In the genomic region with DNA sequence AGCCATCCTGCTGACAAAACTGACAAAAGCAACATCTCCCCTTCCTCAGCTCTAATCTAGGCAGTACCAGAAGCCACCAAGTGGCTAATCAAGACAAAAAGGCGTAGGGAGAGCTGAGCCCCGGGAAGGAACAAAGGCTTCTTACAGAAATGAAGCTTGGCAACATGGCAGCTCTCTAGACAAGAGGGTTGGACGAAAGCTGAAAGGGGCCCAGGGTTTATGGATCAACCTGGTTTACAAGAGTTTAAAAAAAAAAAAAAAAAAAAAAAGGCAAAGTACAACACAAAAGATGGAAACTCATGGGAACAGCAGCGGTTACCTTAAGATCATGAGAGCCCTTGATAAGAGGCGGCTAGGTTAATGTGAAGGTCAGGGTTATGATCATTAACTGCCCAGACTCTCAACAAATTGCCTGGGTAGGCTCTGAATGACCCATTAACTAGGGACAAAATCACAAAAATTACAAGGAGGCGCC, we compare ENCODE assay signal across 21 cellular contexts. TPM values are rescaled to one million over a fixed set of nuclear protein-coding genes. Genes with fewer than 3 reads are reported as not detected.
A peak's percentile ranks its signal among the peaks of the same experiment; 100 is the strongest.
DNase-seq lines count a peak whose midpoint lies in the region; FAIRE-seq and TF ChIP-seq lines count a peak whose summit lies in the region.
"Had no signal": no experiment of that assay in that cellular context is flagged by ENCODE, and none has a peak within 500 bp of the region (broad histone marks: within the 10 kb centered on the region; RNA-seq: fewer than 3 reads in every experiment).

No MANE protein-coding gene starts in this region.

- no peak for TF ChIP-seq EP300 in H1 (IDR thresholded peaks at IDR 0.05; ENCODE audit: borderline replicate concordance in 1 of 2, low read depth in 2 of 2, low read length in 2 of 2)

- H3K4me1 ChIP-seq in H1 (replicated peaks in 1 of 4; ENCODE audit: control insufficient read depth in 3 of 4, insufficient read depth in 4 of 4, low read length in 3 of 4) (peaks cover 2 to 8% (median 4%) of the 10 kb centered on the region in 4 experiments; a peak in 3 of 7 replicates), trophoblast cell (ENCODE audit: control insufficient read depth in 1 of 2, insufficient read depth in 2 of 2, low read length in 2 of 2) (peaks cover 0 to 18% of the 10 kb centered on the region in 2 experiments)
- peaks cover 40% of the 10 kb centered on the region for H3K4me1 ChIP-seq in CD4-positive, alpha-beta memory T cell (ENCODE audit: insufficient read depth, low read length)

- intact Hi-C loops in Calu3 (cut with micrococcal nuclease; ENCODE audit: unreplicated experiment), result no loop called here
- intact Hi-C loops in CD4-positive, alpha-beta memory T cell (cut with micrococcal nuclease), result no loop called here

- H3K27me3 ChIP-seq in H1 (replicated peaks in 1 of 4; ENCODE audit: control insufficient read depth in 3 of 4, extremely low read depth in 1 of 4, insufficient read depth in 3 of 4, low read length in 3 of 4) (no peaks in the 10 kb centered on the region), trophoblast cell (ENCODE audit: insufficient read depth, low read length) (no peaks in the 10 kb centered on the region)
- no peaks in the 10 kb centered on the region for H3K27me3 ChIP-seq in CD4-positive, alpha-beta memory T cell (ENCODE audit: insufficient read depth, low read length)
- H3K27me3 ChIP-seq: brain microvascular endothelial cell had no signal

- H3K4me3 Mint-ChIP-seq in Calu3 (ENCODE audit: low read depth, unreplicated experiment), result peak overlapping the region; percentile 65
- no peak overlapping the region for H3K4me3 Mint-ChIP-seq in activated naive CD8-positive, alpha-beta T cell treated with anti-CD3 and anti-CD28 coated beads for 36 hours
- no peak overlapping the region for H3K4me3 Mint-ChIP-seq in CD4-positive, alpha-beta memory T cell
- H3K4me3 Mint-ChIP-seq: activated T-helper 1 cell treated with anti-CD3 and anti-CD28 coated beads, Interleukin-12 subunit alpha, Interleukin-12 subunit beta, Interleukin-2, Interleukin-4 antibody, amounts not matched to agents 30 ng/mL and 10 ng/mL and 1 ng/mL, durations not matched to agents 14 hours and 24 hours and 36 hours had no signal

- H3K18ac ChIP-seq in H1 (ENCODE audit: extremely low read depth, low read length) (peak overlapping the region; percentile 32; the same call in 1 of the 2 replicates), trophoblast cell (ENCODE audit: low read length) (no peak overlapping the region)

- WGBS in H1 (ENCODE audit: extremely low coverage in 1 of 2, insufficient coverage in 1 of 2, insufficient read length in 1 of 2, insufficient replicate concordance in 2 of 2, low coverage in 1 of 2, low lambda C conversion rate in 2 of 2, missing lambda C conversion rate in 1 of 2), 2 experiments, result 96% methylated on average over 6 of the region's 6 CpGs; no CpG with 5 or more reads in 1 of the 2 experiments
- WGBS in trophoblast cell (ENCODE audit: extremely low coverage, insufficient coverage, insufficient read length), result no CpG with 5 or more reads among the region's 6 CpGs

- no peak for DNase-seq in Calu3
- DNase-seq in NCI-H2227 (lab: John Stamatoyannopoulos, UW; ENCODE audit: unreplicated experiment), result peak; percentile 53
- no peak for DNase-seq in H1 (ENCODE audit: low read depth in 1 of 2, low spot score in 2 of 2)
- no peak for DNase-seq in trophoblast cell
- DNase-seq in activated effector memory CD4-positive, alpha-beta T cell treated with Interleukin-2 at 50 U/mL for 16 hours, result no peak
- DNase-seq in activated CD4-positive, alpha-beta T cell treated with anti-CD3 and anti-CD28 coated beads for 4 hours, result no peak
- no peak for DNase-seq in activated naive CD8-positive, alpha-beta T cell treated with anti-CD3 and anti-CD28 coated beads for 36 hours
- no peak for DNase-seq in CD4-positive, alpha-beta memory T cell
- DNase-seq: brain microvascular endothelial cell; dermis blood vessel endothelial cell; kidney glomerular epithelial cell; NCI-H1105 treated with DMSO at 0.1 percent for 48 hours; NCI-H2171; occipital lobe; OCI-M1; SHP77; stimulated activated naive CD4-positive, alpha-beta T cell treated with Interleukin-2 at 50 U/mL for 16 hours had no signal

- H2BK20ac ChIP-seq in H1 (ENCODE audit: low read length), result no peak overlapping the region

- no peak for TF ChIP-seq POLR2A in H1 (IDR thresholded peaks at IDR 0.05; ENCODE audit: control extremely low read depth in 1 of 2, low read depth in 2 of 2, low read length in 2 of 2)

- H4K5ac ChIP-seq in H1 (ENCODE audit: insufficient read length, low read depth, low read length), result no peak overlapping the region

- H4K12ac ChIP-seq in trophoblast cell (ENCODE audit: low read depth, low read length), result no peak overlapping the region

- H3K23me2 ChIP-seq in H1 (ENCODE audit: low read depth, low read length), result no peaks in the 10 kb centered on the region

- POLR2A ChIA-PET in H1 (lab: Charles Lee; ENCODE audit: partially characterized antibody), result interaction anchor here (0.7 to 13.8 kb wide), 5 partner anchors 9 to 70 kb away, joined by 3 to 209 read pairs (median 4); a partner anchor contains a TSS
- POLR2A ChIA-PET in CD4-positive, alpha-beta memory T cell (lab: Charles Lee; ENCODE audit: partially characterized antibody), result interaction anchor here (0.7 to 10.2 kb wide), 2 partner anchors 11 to 182 kb away, joined by 3 to 307 read pairs; a partner anchor contains a TSS

- H3K23ac ChIP-seq in H1 (ENCODE audit: insufficient read length) (no peak overlapping the region), trophoblast cell (ENCODE audit: low read length) (no peak overlapping the region)

- peaks cover 11 to 91% of the 10 kb centered on the region in 2 experiments for H3K79me2 ChIP-seq in H1 (ENCODE audit: control insufficient read depth in 1 of 2, insufficient read depth in 2 of 2, low read length in 2 of 2)
- H3K79me2 ChIP-seq in trophoblast cell (ENCODE audit: control insufficient read depth, insufficient read depth, low read length, poor library complexity), result peaks cover 5% of the 10 kb centered on the region

- peaks cover 18% of the 10 kb centered on the region in 2 experiments for H4K20me1 ChIP-seq in H1 (replicated peaks in 1 of 2; ENCODE audit: control insufficient read depth in 1 of 2, insufficient read depth in 2 of 2, low read length in 2 of 2)

- H3K27ac ChIP-seq in H1 (ENCODE audit: low read depth, low read length) (no peak overlapping the region), trophoblast cell (ENCODE audit: low read depth, low read length) (no peak overlapping the region)
- H3K27ac ChIP-seq in CD4-positive, alpha-beta memory T cell (ENCODE audit: low read depth, low read length), result no peak overlapping the region
- H3K27ac ChIP-seq: brain microvascular endothelial cell had no signal

- H2BK5ac ChIP-seq in H1 (ENCODE audit: low read depth, low read length) (no peak overlapping the region; the same call in 1 of the 2 replicates), trophoblast cell (ENCODE audit: low read depth, low read length, poor library complexity) (no peak overlapping the region)

- peaks cover 0 to 10% (median under 1%) of the 10 kb centered on the region in 4 experiments; a peak in 3 of 8 replicates for H3K36me3 ChIP-seq in H1 (ENCODE audit: control insufficient read depth in 2 of 4, insufficient read depth in 4 of 4, low read length in 3 of 4)
- peaks cover 6 to 14% of the 10 kb centered on the region in 2 experiments for H3K36me3 ChIP-seq in trophoblast cell (ENCODE audit: control insufficient read depth in 1 of 2, insufficient read depth in 2 of 2, low read length in 2 of 2)
- peaks cover 10% of the 10 kb centered on the region for H3K36me3 ChIP-seq in CD4-positive, alpha-beta memory T cell (ENCODE audit: insufficient read depth, low read length)

- H3K4me1 Mint-ChIP-seq in Calu3 (ENCODE audit: low read depth, unreplicated experiment), result peaks cover 61% of the 10 kb centered on the region
- H3K4me1 Mint-ChIP-seq in activated naive CD8-positive, alpha-beta T cell treated with anti-CD3 and anti-CD28 coated beads for 36 hours, result peaks cover 54% of the 10 kb centered on the region
- peaks cover 31 to 72% (median 50%) of the 10 kb centered on the region in 4 donors for H3K4me1 Mint-ChIP-seq in CD4-positive, alpha-beta memory T cell

- H4K8ac ChIP-seq in H1 (ENCODE audit: extremely low read depth, insufficient read depth, low read length), result no peak overlapping the region
- H4K8ac ChIP-seq in trophoblast cell (ENCODE audit: low read depth, low read length), result no peak overlapping the region

- peaks cover 62% of the 10 kb centered on the region for H3K36me3 Mint-ChIP-seq in Calu3 (ENCODE audit: insufficient read depth, unreplicated experiment)
- peaks cover 19% of the 10 kb centered on the region for H3K36me3 Mint-ChIP-seq in activated naive CD8-positive, alpha-beta T cell treated with anti-CD3 and anti-CD28 coated beads for 36 hours
- peaks cover 10 to 24% of the 10 kb centered on the region in 2 donors for H3K36me3 Mint-ChIP-seq in CD4-positive, alpha-beta memory T cell

- H2AFZ ChIP-seq in H1 (ENCODE audit: low read length) (no peak overlapping the region), trophoblast cell (ENCODE audit: insufficient read depth, low read length, poor library complexity) (no peak overlapping the region)

- H2BK120ac ChIP-seq in H1 (replicated peaks; ENCODE audit: low read depth, low read length) (no peak overlapping the region), trophoblast cell (ENCODE audit: insufficient read depth, low read length, poor library complexity) (no peak overlapping the region)

- H3K4me2 ChIP-seq in H1 (ENCODE audit: insufficient read depth in 1 of 2, low read depth in 2 of 2, low read length in 2 of 2), result no peak overlapping the region
- H3K4me2 ChIP-seq in trophoblast cell (ENCODE audit: low read length), result no peak overlapping the region

- H3K56ac ChIP-seq in H1 (replicated peaks; ENCODE audit: insufficient read length, low read depth, low read length), result no peak overlapping the region

- H3K79me1 ChIP-seq in H1 (ENCODE audit: low read depth, low read length), result peaks cover 27% of the 10 kb centered on the region
- peaks cover 2% of the 10 kb centered on the region for H3K79me1 ChIP-seq in trophoblast cell (ENCODE audit: low read length)

- BruUV-seq in Calu3 (replicated peaks; lab: Mats Ljungman, UMichigan), result no TSS peak

- peak overlapping the region; percentile 95 for H3K27ac Mint-ChIP-seq in Calu3 (ENCODE audit: unreplicated experiment)
- H3K27ac Mint-ChIP-seq in activated naive CD8-positive, alpha-beta T cell treated with anti-CD3 and anti-CD28 coated beads for 36 hours, result no peak overlapping the region
- H3K27ac Mint-ChIP-seq in CD4-positive, alpha-beta memory T cell, result no peak overlapping the region

- FAIRE-seq in H1 (lab: Jason Lieb, UNC), result no peak
- FAIRE-seq: D721Med, frontal cortex, HTR-8/SVneo had no signal

- 0 out of 4 replicates have a peak, but pooled peaks of 1 of the 2 experiments have one; percentile 2 for TF ChIP-seq RAD21 in H1 (IDR thresholded peaks at IDR 0.05 in 1 of 2, conservative IDR thresholded peaks at IDR 0.05 in 1 of 2; ENCODE audit: low read depth in 2 of 2, low read length in 2 of 2)

- H3K4me3 ChIP-seq in H1 (ENCODE audit: extremely low read depth in 1 of 4, insufficient read depth in 2 of 4, low read depth in 3 of 4, low read length in 4 of 4) (no peak overlapping the region), trophoblast cell (ENCODE audit: low read depth, low read length) (no peak overlapping the region)
- H3K4me3 ChIP-seq in CD4-positive, alpha-beta memory T cell (ENCODE audit: low read length in 2 of 2), result no peak overlapping the region

- no peak overlapping the region for H2AK5ac ChIP-seq in H1 (ENCODE audit: low read depth, low read length)
- no peak overlapping the region for H2AK5ac ChIP-seq in trophoblast cell (ENCODE audit: low read length)

- H4K91ac ChIP-seq in H1 (replicated peaks; ENCODE audit: insufficient read length, low read length), result no peak overlapping the region
- no peak overlapping the region for H4K91ac ChIP-seq in trophoblast cell (ENCODE audit: low read depth, low read length)

- H2BK15ac ChIP-seq in H1 (ENCODE audit: low read length), result no peak overlapping the region

- H3K4ac ChIP-seq in H1 (replicated peaks; ENCODE audit: insufficient read length, low read depth, low read length), result no peak overlapping the region
- H3K4ac ChIP-seq in trophoblast cell (ENCODE audit: low read depth, low read length), result no peak overlapping the region

- CTCF ChIA-PET in Calu3 (lab: Charles Lee), result interaction anchor here (0.6 to 0.7 kb wide), 4 partner anchors 20 to 82 kb away, joined by 3 to 5 read pairs (median 4); a partner anchor contains a TSS
- CTCF ChIA-PET in H1 (lab: Charles Lee; ENCODE audit: partially characterized antibody), result interaction anchor here (0.9 to 2.2 kb wide), 7 partner anchors 8 to 64 kb away, joined by 3 to 12 read pairs (median 7); no protein-coding TSS in a partner anchor
- CTCF ChIA-PET in CD4-positive, alpha-beta memory T cell (lab: Charles Lee; ENCODE audit: partially characterized antibody), result interaction anchor here (1.2 to 2.8 kb wide), 4 partner anchors 20 to 87 kb away, joined by 3 to 11 read pairs (median 4); no protein-coding TSS in a partner anchor

- no peak overlapping the region for H3K14ac ChIP-seq in H1 (ENCODE audit: insufficient read length)
- no peak overlapping the region for H3K14ac ChIP-seq in trophoblast cell (ENCODE audit: low read length)

- no peak for TF ChIP-seq CTCF in Calu3 (IDR thresholded peaks at IDR 0.05; ENCODE audit: unreplicated experiment)
- no peak; a peak in 1 of 4 replicates for TF ChIP-seq CTCF in H1 (IDR thresholded peaks at IDR 0.05; ENCODE audit: control extremely low read depth in 1 of 3, insufficient read depth in 1 of 3, low read depth in 1 of 3, low read length in 3 of 3)

- H3K9me3 Mint-ChIP-seq in Calu3 (ENCODE audit: low read depth, unreplicated experiment), result no peaks in the 10 kb centered on the region
- H3K9me3 Mint-ChIP-seq in activated naive CD8-positive, alpha-beta T cell treated with anti-CD3 and anti-CD28 coated beads for 36 hours, result no peaks in the 10 kb centered on the region
- no peaks in the 10 kb centered on the region for H3K9me3 Mint-ChIP-seq in CD4-positive, alpha-beta memory T cell
- H3K9me3 Mint-ChIP-seq: activated T-helper 1 cell treated with anti-CD3 and anti-CD28 coated beads, Interleukin-12 subunit alpha, Interleukin-12 subunit beta, Interleukin-2, Interleukin-4 antibody, amounts not matched to agents 30 ng/mL and 10 ng/mL and 1 ng/mL, durations not matched to agents 14 hours and 24 hours and 36 hours had no signal

- H2BK12ac ChIP-seq in H1 (ENCODE audit: low read depth, low read length), result no peak overlapping the region
- no peak overlapping the region for H2BK12ac ChIP-seq in trophoblast cell (ENCODE audit: low read length)

- H3K9me3 ChIP-seq in H1 (ENCODE audit: insufficient read depth in 2 of 2, low read depth in 1 of 2, low read length in 1 of 2) (no peaks in the 10 kb centered on the region), trophoblast cell (ENCODE audit: insufficient read depth, low read depth, low read length) (no peaks in the 10 kb centered on the region)
- H3K9me3 ChIP-seq in CD4-positive, alpha-beta memory T cell (ENCODE audit: control insufficient read depth in 1 of 2, low read length in 2 of 2), result no peaks in the 10 kb centered on the region

- H3K27me3 Mint-ChIP-seq in Calu3 (ENCODE audit: unreplicated experiment), result no peaks in the 10 kb centered on the region
- H3K27me3 Mint-ChIP-seq in activated naive CD8-positive, alpha-beta T cell treated with anti-CD3 and anti-CD28 coated beads for 36 hours, result no peaks in the 10 kb centered on the region
- H3K27me3 Mint-ChIP-seq in CD4-positive, alpha-beta memory T cell, result no peaks in the 10 kb centered on the region

- H3K9ac ChIP-seq in H1 (replicated peaks in 1 of 4; ENCODE audit: extremely low read depth in 1 of 4, low read depth in 3 of 4, low read length in 3 of 4) (peak overlapping the region in 1 of 4 experiments; percentile 23; a peak in 2 of 7 replicates), trophoblast cell (ENCODE audit: low read length) (peak overlapping the region; percentile 10)

RNA-seq across cellular contexts. Expression of a gene that starts 14.0 kb away (rescaled TPM):
- 73.0 and 85.2 TPM in 2 replicates for total RNA-seq in Calu3 (2022)
- total RNA-seq in H1 (2021; fragmentation: NEBNext Ultra II Directional; extraction: Animal tissue kit (Norgen Biotek cat#: 25700)), result 92.0 and 104 TPM in 2 replicates
- polyA plus RNA-seq in H1 (2011; rRNA removed), result 6.6 and 9.8 TPM in 2 replicates
- 8.5 TPM for polyA plus RNA-seq in H1 (2011; cell fraction: cytosol; rRNA removed)
- polyA plus RNA-seq in H1 (2011; cell fraction: nucleus; rRNA removed), result 22.5 TPM
- 35.8 to 57.1 TPM (median 46.0 TPM) in 4 replicates for polyA plus RNA-seq in H1 (2012, experiment 1 of 2)
- polyA plus RNA-seq in H1 (2012, experiment 2 of 2), result 21.2 TPM
- polyA plus RNA-seq in H1 (2013, experiment 1 of 2), result 34.8 TPM
- polyA plus RNA-seq in H1 (2013, experiment 2 of 2), result 33.0 TPM
- polyA minus RNA-seq in H1 (2011; rRNA and poly(A)+ RNA removed), result 17.8 and 22.5 TPM in 2 replicates
- 32.1 TPM for polyA minus RNA-seq in H1 (2011; cell fraction: cytosol; rRNA and poly(A)+ RNA removed)
- 20.7 TPM for polyA minus RNA-seq in H1 (2011; cell fraction: nucleus; rRNA and poly(A)+ RNA removed)
- polyA plus RNA-seq in trophoblast cell (2013), result 17.0 and 17.4 TPM in 2 replicates
- total RNA-seq in activated naive CD8-positive, alpha-beta T cell treated with anti-CD3 and anti-CD28 coated beads for 36 hours, result 100 to 1,000 TPM; 103 to 110 TPM
- total RNA-seq in CD4-positive, alpha-beta memory T cell, result 10 to 100 TPM; 74.8 to 75.7 TPM
- polyA plus RNA-seq in CD4-positive, alpha-beta memory T cell, result 1 to 10 TPM in 1 of 2 donors, under 1 TPM in 1; 0.33 to 3.4 TPM

RNA-seq across cellular contexts. Expression of a gene that starts 31.0 kb away (rescaled TPM):
- total RNA-seq in Calu3 (2022), result 169 and 174 TPM in 2 replicates
- total RNA-seq in H1 (2021; fragmentation: NEBNext Ultra II Directional; extraction: Animal tissue kit (Norgen Biotek cat#: 25700)), result 268 and 273 TPM in 2 replicates
- polyA plus RNA-seq in H1 (2011; rRNA removed), result 204 and 213 TPM in 2 replicates
- 282 TPM for polyA plus RNA-seq in H1 (2011; cell fraction: cytosol; rRNA removed)
- polyA plus RNA-seq in H1 (2011; cell fraction: nucleus; rRNA removed), result 128 TPM
- 252 to 307 TPM (median 272 TPM) in 4 replicates for polyA plus RNA-seq in H1 (2012, experiment 1 of 2)
- polyA plus RNA-seq in H1 (2012, experiment 2 of 2), result 223 TPM
- 207 TPM for polyA plus RNA-seq in H1 (2013, experiment 1 of 2)
- polyA plus RNA-seq in H1 (2013, experiment 2 of 2), result 212 TPM
- 127 and 143 TPM in 2 replicates for polyA minus RNA-seq in H1 (2011; rRNA and poly(A)+ RNA removed)
- polyA minus RNA-seq in H1 (2011; cell fraction: cytosol; rRNA and poly(A)+ RNA removed), result 79.1 TPM
- polyA minus RNA-seq in H1 (2011; cell fraction: nucleus; rRNA and poly(A)+ RNA removed), result 38.4 TPM
- polyA plus RNA-seq in trophoblast cell (2013), result 152 and 161 TPM in 2 replicates
- 100 to 1,000 TPM; 141 to 149 TPM for total RNA-seq in activated naive CD8-positive, alpha-beta T cell treated with anti-CD3 and anti-CD28 coated beads for 36 hours
- total RNA-seq in CD4-positive, alpha-beta memory T cell, result 10 to 100 TPM; 35.3 to 36.0 TPM
- polyA plus RNA-seq in CD4-positive, alpha-beta memory T cell, result 100 to 1,000 TPM; 107 to 182 TPM

RNA-seq across cellular contexts. Expression of a gene that starts 51.2 kb away (rescaled TPM):
- total RNA-seq in Calu3 (2022), result 55.7 and 61.5 TPM in 2 replicates
- 57.5 and 61.7 TPM in 2 replicates for total RNA-seq in H1 (2021; fragmentation: NEBNext Ultra II Directional; extraction: Animal tissue kit (Norgen Biotek cat#: 25700))
- polyA plus RNA-seq in H1 (2011; rRNA removed), result 152 and 209 TPM in 2 replicates
- 87.1 TPM for polyA plus RNA-seq in H1 (2011; cell fraction: cytosol; rRNA removed)
- 85.1 TPM for polyA plus RNA-seq in H1 (2011; cell fraction: nucleus; rRNA removed)
- 19.0 to 57.5 TPM (median 50.3 TPM) in 4 replicates for polyA plus RNA-seq in H1 (2012, experiment 1 of 2)
- 55.3 TPM for polyA plus RNA-seq in H1 (2012, experiment 2 of 2)
- 61.7 TPM for polyA plus RNA-seq in H1 (2013, experiment 1 of 2)
- 60.3 TPM for polyA plus RNA-seq in H1 (2013, experiment 2 of 2)
- 2.0 and 2.2 TPM in 2 replicates for polyA minus RNA-seq in H1 (2011; rRNA and poly(A)+ RNA removed)
- polyA minus RNA-seq in H1 (2011; cell fraction: cytosol; rRNA and poly(A)+ RNA removed), result 19.2 TPM
- polyA minus RNA-seq in H1 (2011; cell fraction: nucleus; rRNA and poly(A)+ RNA removed), result 26.7 TPM
- polyA plus RNA-seq in trophoblast cell (2013), result 32.3 and 35.7 TPM in 2 replicates
- 10 to 100 TPM; 48.9 to 49.2 TPM for total RNA-seq in activated naive CD8-positive, alpha-beta T cell treated with anti-CD3 and anti-CD28 coated beads for 36 hours
- total RNA-seq in CD4-positive, alpha-beta memory T cell, result 10 to 100 TPM; 34.1 to 36.0 TPM
- 100 to 1,000 TPM; 112 to 133 TPM for polyA plus RNA-seq in CD4-positive, alpha-beta memory T cell
